1 cellular context compared by ENCODE assay signal in genomic region chr9:129560849-129561248, GRCh38.
TF ChIP-seq lines count a peak whose summit lies in the region.

No MANE protein-coding gene starts in this region.

TF ChIP-seq in H1, 55 proteins besides CTCF, POLR2A, EP300 and RAD21 (continued from another document):
- TF ChIP-seq CHD7 (IDR thresholded peaks at IDR 0.05; ENCODE audit: insufficient replicate concordance, low read length), result no peak
